20 cellular contexts compared by ENCODE assay signal in genomic region chr1:35657851-35658250, GRCh38.
"Had no signal": no experiment of that assay in that cellular context is flagged by ENCODE, and none has a peak within 500 bp of the region (broad histone marks: within the 10 kb centered on the region; RNA-seq: fewer than 3 reads in every experiment).

No MANE protein-coding gene starts in this region.

- H3K36me3 Mint-ChIP-seq: activated naive CD4-positive, alpha-beta T cell treated with anti-CD3 and anti-CD28 coated beads, Interleukin-2, amount 10 ng/mL, durations not matched to agents 7 days and 5 days; immature natural killer cell; naive thymus-derived CD4-positive, alpha-beta T cell; neural progenitor cell; WTC11 had no signal

- H3K4me3 Mint-ChIP-seq: activated naive CD4-positive, alpha-beta T cell treated with anti-CD3 and anti-CD28 coated beads, Interleukin-2, amount 10 ng/mL, durations not matched to agents 7 days and 5 days; activated T-cell treated with anti-CD3 and anti-CD28 coated beads, Interleukin-2, amount 50 U/mL, for 72 hours; immature natural killer cell; naive thymus-derived CD4-positive, alpha-beta T cell; neural progenitor cell; WTC11 had no signal

- H3K4me1 Mint-ChIP-seq: activated naive CD4-positive, alpha-beta T cell treated with anti-CD3 and anti-CD28 coated beads, Interleukin-2, amount 10 ng/mL, durations not matched to agents 7 days and 5 days; immature natural killer cell; naive thymus-derived CD4-positive, alpha-beta T cell; neural progenitor cell; WTC11 had no signal

- ATAC-seq: activated T-cell treated with anti-CD3 and anti-CD28 coated beads, Interleukin-2, amount 50 U/mL, for 72 hours; left lung; naive thymus-derived CD4-positive, alpha-beta T cell; upper lobe of right lung; WTC11 had no signal

- DNase-seq: activated CD4-positive, alpha-beta T cell treated with anti-CD3 and anti-CD28 coated beads, Interleukin-2, amount 50 U/mL, for 4 hours; activated effector memory CD4-positive, alpha-beta T cell treated with anti-CD3 and anti-CD28 coated beads, Interleukin-2, amount 50 U/mL, for 16 hours; activated naive CD4-positive, alpha-beta T cell treated with anti-CD3 and anti-CD28 coated beads, Interleukin-2, amount 10 ng/mL, durations not matched to agents 7 days and 5 days; activated T-cell treated with anti-CD3 and anti-CD28 coated beads, Interleukin-2, amount 50 U/mL, for 72 hours; amygdala; colonic mucosa; glutamatergic neuron; immature natural killer cell; kidney glomerular epithelial cell; left lung; naive thymus-derived CD4-positive, alpha-beta T cell; spleen; stimulated activated CD4-positive, alpha-beta T cell treated with anti-CD3 and anti-CD28 coated beads, Interleukin-4, amount 100 ng/mL, for 1 hour; stimulated activated naive CD4-positive, alpha-beta T cell treated with Interleukin-2 at 50 U/mL for 16 hours; substantia nigra; thyroid gland; upper lobe of right lung had no signal

- H3K27ac Mint-ChIP-seq: activated naive CD4-positive, alpha-beta T cell treated with anti-CD3 and anti-CD28 coated beads, Interleukin-2, amount 10 ng/mL, durations not matched to agents 7 days and 5 days; activated T-cell treated with anti-CD3 and anti-CD28 coated beads, Interleukin-2, amount 50 U/mL, for 72 hours; immature natural killer cell; naive thymus-derived CD4-positive, alpha-beta T cell; neural progenitor cell; progenitor cell of endocrine pancreas; WTC11 had no signal

- H3K9me3 Mint-ChIP-seq: activated naive CD4-positive, alpha-beta T cell treated with anti-CD3 and anti-CD28 coated beads, Interleukin-2, amount 10 ng/mL, durations not matched to agents 7 days and 5 days; immature natural killer cell; neural progenitor cell; WTC11 had no signal
